Comparison of ENCODE assay signal across 8 cellular contexts in the genomic region with DNA sequence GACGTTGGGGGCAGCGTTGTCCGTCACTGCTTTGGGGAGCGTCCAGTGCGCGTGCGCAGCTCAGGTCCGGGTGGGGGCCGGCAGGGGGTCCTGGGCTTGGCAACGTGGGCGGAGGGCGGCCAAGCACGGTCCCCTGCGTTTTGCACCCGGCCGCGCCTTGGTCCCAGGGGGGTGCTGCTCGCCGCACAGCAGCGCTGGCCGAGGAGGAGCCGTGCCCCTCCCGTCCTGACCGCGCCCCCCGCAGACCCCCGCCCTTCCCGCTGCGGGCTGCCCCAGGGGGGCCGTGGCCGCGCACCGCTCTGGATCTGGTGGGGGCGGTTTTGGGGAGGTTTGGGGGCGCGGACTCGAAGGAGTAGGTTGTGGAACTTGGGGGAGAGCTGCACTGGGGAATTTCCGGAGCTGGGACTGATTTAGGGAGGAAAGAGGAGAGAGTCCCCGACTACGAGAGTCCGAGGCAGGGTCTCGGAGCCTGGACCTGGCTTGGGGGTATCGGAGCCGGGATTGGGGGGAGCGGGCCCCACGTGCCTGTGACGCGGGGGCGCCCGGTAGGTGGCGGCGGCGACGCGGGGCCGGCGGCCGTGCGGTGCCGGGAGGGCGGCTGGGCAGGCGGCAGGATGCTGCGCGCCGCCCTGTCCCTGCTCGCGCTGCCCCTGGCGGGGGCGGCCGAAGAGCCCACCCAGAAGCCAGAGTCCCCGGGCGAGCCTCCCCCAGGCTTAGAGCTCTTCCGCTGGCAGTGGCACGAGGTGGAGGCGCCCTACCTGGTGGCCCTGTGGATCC. TPM values are rescaled to one million over a fixed set of nuclear protein-coding genes. Genes with fewer than 3 reads are reported as not detected.
DNase-seq lines count a peak whose midpoint lies in the region; ATAC-seq and TF ChIP-seq lines count a peak whose summit lies in the region.

SLC9A5 (plus strand) TSS at position 579 of the 777 bp plus-strand sequence; CDS start at position 615, 36 bp downstream.

- peak within 1 kb of the TSS; percentile 46 to 72 (median 58) for H3K4me3 ChIP-seq in Peyer's patch

- H3K27me3 Mint-ChIP-seq in mesothelial cell of epicardium (ENCODE audit: low read depth) = peaks cover 48% of the 10 kb centered on the region

- H3K36me3 ChIP-seq in Peyer's patch = no peaks in the 10 kb centered on the region

- ATAC-seq in HG03571 (IDR thresholded peaks at IDR 0.05; ENCODE audit: unreplicated experiment) = no peak

- H3K27ac ChIP-seq in Peyer's patch = peak within 1 kb of the TSS in 1 of 4 donors; percentile 90

- TF ChIP-seq POLR2A in Peyer's patch (IDR thresholded peaks at IDR 0.05) = no peak

- peaks cover 5 to 43% (median 33%) of the 10 kb centered on the region in 4 donors for H3K4me1 ChIP-seq in Peyer's patch

- H3K27me3 ChIP-seq in Peyer's patch = peaks cover 0 to 5% of the 10 kb centered on the region in 2 donors

- peak in 3 of 6 experiments; percentile 9 to 23 (median 11) for TF ChIP-seq CTCF in Peyer's patch (IDR thresholded peaks at IDR 0.05)
- no peak for TF ChIP-seq CTCF in mesothelial cell of epicardium (IDR thresholded peaks at IDR 0.05; ENCODE audit: unreplicated experiment)

- no peaks in the 10 kb centered on the region for H3K9me3 ChIP-seq in Peyer's patch

- H3K4me3 Mint-ChIP-seq in mesothelial cell of epicardium = peak within 1 kb of the TSS; percentile 83

- peak; percentile 36 for DNase-seq in activated CD4-positive, alpha-beta T cell treated with anti-CD3 and anti-CD28 coated beads for 48 hours
- no peak for DNase-seq in activated CD4-positive, alpha-beta T cell treated with anti-CD3 and anti-CD28 coated beads for 1 hour
- DNase-seq in Peyer's patch (peak in 1 of 3 donors; percentile 54), dermis blood vessel endothelial cell (peak; percentile 53), mesothelial cell of epicardium (ENCODE audit: low spot score in 2 of 2, unreplicated experiment in 2 of 2) (no peak), GDM1 (lab: John Stamatoyannopoulos, UW) (no peak), OCI-M2 (lab: John Stamatoyannopoulos, UW; ENCODE audit: unreplicated experiment) (no peak)

- peak within 1 kb of the TSS; percentile 16 for H3K27ac Mint-ChIP-seq in mesothelial cell of epicardium

- H3K4me1 Mint-ChIP-seq in mesothelial cell of epicardium = peaks cover 25% of the 10 kb centered on the region

- H3K9me3 Mint-ChIP-seq in mesothelial cell of epicardium = no peaks in the 10 kb centered on the region

- no peaks in the 10 kb centered on the region for H3K36me3 Mint-ChIP-seq in mesothelial cell of epicardium

RNA-seq across cellular contexts. Expression of gene SLC9A5, which starts in this region (rescaled TPM):
- 1 to 10 TPM; 1.2 to 2.2 (median 1.8) TPM for total RNA-seq in Peyer's patch
- total RNA-seq in dermis blood vessel endothelial cell = 0.56 and 1.2 TPM in 2 replicates
- total RNA-seq in mesothelial cell of epicardium = 2.9 to 3.5 TPM (median 3.3 TPM) in 3 replicates

Comparison
In these comparisons a context has a peak if more than half of its experiments do, and no peak if none do; other contexts are left out.
1. DNase-seq: peak in activated CD4-positive, alpha-beta T cell treated with anti-CD3 and anti-CD28 coated beads for 48 hours (single experiment) and dermis blood vessel endothelial cell (single experiment); none in activated CD4-positive, alpha-beta T cell treated with anti-CD3 and anti-CD28 coated beads for 1 hour (single experiment), mesothelial cell of epicardium (0 of 2), GDM1 (single experiment) and OCI-M2 (single experiment).